In the genomic region with DNA sequence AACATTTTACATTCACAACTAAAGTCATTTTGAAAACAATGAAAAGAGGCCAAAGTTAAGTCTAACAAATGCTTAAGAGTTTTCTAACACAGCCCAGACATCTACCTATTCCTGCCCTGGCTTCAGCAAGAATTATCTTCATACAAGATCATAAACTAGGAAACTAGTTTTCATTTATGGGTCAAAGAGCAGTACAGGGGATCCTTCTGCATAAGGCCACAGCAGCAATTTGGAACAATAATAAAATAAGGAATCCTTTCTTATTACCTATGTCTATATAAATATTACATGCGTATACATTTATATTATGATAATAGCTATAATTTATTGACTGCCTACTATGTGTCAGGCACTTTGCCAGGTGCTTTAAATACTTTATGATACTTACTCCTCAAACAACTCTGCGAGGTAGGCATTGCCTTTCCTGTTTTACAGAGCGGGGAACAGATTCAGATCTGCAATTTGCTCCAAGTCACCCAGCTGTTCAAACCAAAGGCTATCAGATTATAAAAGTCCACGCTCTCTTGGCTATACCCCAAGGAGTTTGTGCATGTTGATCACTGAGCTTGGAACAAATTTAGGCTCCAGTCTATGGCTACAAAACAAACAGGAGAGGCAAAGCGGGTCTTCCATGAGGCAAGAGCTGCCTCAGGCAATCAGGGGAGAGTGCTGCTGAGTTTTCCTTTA, we compare ENCODE assay signal across 1 cellular context.
TF ChIP-seq lines count a peak whose summit lies in the region.

No MANE protein-coding gene starts in this region.

TF ChIP-seq in SK-N-SH, 30 proteins besides CTCF, POLR2A, EP300 and RAD21 (continued from another document):
- TF ChIP-seq, protein P1, sequence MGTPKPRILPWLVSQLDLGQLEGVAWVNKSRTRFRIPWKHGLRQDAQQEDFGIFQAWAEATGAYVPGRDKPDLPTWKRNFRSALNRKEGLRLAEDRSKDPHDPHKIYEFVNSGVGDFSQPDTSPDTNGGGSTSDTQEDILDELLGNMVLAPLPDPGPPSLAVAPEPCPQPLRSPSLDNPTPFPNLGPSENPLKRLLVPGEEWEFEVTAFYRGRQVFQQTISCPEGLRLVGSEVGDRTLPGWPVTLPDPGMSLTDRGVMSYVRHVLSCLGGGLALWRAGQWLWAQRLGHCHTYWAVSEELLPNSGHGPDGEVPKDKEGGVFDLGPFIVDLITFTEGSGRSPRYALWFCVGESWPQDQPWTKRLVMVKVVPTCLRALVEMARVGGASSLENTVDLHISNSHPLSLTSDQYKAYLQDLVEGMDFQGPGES (IDR thresholded peaks at IDR 0.05; ENCODE audit: low read depth, low read length), result no peak
- TF ChIP-seq, protein P2, sequence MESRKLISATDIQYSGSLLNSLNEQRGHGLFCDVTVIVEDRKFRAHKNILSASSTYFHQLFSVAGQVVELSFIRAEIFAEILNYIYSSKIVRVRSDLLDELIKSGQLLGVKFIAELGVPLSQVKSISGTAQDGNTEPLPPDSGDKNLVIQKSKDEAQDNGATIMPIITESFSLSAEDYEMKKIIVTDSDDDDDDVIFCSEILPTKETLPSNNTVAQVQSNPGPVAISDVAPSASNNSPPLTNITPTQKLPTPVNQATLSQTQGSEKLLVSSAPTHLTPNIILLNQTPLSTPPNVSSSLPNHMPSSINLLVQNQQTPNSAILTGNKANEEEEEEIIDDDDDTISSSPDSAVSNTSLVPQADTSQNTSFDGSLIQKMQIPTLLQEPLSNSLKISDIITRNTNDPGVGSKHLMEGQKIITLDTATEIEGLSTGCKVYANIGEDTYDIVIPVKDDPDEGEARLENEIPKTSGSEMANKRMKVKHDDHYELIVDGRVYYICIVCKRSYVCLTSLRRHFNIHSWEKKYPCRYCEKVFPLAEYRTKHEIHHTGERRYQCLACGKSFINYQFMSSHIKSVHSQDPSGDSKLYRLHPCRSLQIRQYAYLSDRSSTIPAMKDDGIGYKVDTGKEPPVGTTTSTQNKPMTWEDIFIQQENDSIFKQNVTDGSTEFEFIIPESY (IDR thresholded peaks at IDR 0.05; ENCODE audit: borderline replicate concordance, low read depth), result no peak
